In genomic region chr3:142359367-142359766, GRCh38 we compare ENCODE assay signal across 1 cellular context.
A peak's percentile ranks its signal among the peaks of the same experiment; 100 is the strongest.
TF ChIP-seq lines count a peak whose summit lies in the region.

No MANE protein-coding gene starts in this region.

TF ChIP-seq in GM12878, 131 proteins besides CTCF, POLR2A, EP300 and RAD21 (continued from another document):
- TF ChIP-seq, protein P1, sequence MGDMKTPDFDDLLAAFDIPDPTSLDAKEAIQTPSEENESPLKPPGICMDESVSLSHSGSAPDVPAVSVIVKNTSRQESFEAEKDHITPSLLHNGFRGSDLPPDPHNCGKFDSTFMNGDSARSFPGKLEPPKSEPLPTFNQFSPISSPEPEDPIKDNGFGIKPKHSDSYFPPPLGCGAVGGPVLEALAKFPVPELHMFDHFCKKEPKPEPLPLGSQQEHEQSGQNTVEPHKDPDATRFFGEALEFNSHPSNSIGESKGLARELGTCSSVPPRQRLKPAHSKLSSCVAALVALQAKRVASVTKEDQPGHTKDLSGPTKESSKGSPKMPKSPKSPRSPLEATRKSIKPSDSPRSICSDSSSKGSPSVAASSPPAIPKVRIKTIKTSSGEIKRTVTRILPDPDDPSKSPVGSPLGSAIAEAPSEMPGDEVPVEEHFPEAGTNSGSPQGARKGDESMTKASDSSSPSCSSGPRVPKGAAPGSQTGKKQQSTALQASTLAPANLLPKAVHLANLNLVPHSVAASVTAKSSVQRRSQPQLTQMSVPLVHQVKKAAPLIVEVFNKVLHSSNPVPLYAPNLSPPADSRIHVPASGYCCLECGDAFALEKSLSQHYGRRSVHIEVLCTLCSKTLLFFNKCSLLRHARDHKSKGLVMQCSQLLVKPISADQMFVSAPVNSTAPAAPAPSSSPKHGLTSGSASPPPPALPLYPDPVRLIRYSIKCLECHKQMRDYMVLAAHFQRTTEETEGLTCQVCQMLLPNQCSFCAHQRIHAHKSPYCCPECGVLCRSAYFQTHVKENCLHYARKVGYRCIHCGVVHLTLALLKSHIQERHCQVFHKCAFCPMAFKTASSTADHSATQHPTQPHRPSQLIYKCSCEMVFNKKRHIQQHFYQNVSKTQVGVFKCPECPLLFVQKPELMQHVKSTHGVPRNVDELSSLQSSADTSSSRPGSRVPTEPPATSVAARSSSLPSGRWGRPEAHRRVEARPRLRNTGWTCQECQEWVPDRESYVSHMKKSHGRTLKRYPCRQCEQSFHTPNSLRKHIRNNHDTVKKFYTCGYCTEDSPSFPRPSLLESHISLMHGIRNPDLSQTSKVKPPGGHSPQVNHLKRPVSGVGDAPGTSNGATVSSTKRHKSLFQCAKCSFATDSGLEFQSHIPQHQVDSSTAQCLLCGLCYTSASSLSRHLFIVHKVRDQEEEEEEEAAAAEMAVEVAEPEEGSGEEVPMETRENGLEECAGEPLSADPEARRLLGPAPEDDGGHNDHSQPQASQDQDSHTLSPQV (IDR thresholded peaks at IDR 0.05), result no peak
- TF ChIP-seq SPI1 (IDR thresholded peaks at IDR 0.05; ENCODE audit: borderline replicate concordance, insufficient read depth, low read depth, low read length), result peak; percentile 48; the same call in 1 of the 2 replicates
- TF ChIP-seq NFIC (IDR thresholded peaks at IDR 0.05; ENCODE audit: low read depth, low read length), result 0 out of 2 replicates have a peak, but pooled peaks have one; percentile 32
- peak; percentile 37 for TF ChIP-seq JUNB (IDR thresholded peaks at IDR 0.05)
- no peak for TF ChIP-seq SREBF2 (IDR thresholded peaks at IDR 0.05; ENCODE audit: low read length)
- TF ChIP-seq MTA2 (IDR thresholded peaks at IDR 0.05; ENCODE audit: low read depth), result 0 out of 2 replicates have a peak, but pooled peaks have one; percentile 10
TF ChIP-seq in GM12878: peak in this region for 5.
